20 cellular contexts compared by ENCODE assay signal in the genomic region with DNA sequence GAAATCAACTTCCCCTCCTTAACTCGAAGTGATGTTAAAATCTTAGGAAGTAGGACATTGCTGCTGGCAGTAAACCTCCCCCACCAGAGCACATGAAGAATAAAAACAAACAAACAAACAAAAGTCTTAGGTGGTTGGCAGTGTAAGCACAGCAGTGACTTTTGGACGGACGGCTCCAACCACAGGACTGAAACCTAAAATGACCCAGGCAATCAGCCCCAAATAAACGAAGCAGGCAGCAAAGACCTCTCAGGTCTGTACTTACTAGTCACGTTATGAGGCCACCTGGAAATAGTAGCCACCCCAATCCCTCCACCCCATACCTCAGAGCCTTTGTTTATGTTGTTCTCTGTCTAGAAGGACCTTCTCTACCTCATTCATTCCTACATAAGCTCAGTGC. TPM values are rescaled to one million over a fixed set of nuclear protein-coding genes. Genes with fewer than 3 reads are reported as not detected.
DNase-seq lines count a peak whose midpoint lies in the region; ATAC-seq and TF ChIP-seq lines count a peak whose summit lies in the region.
"Had no signal": no experiment of that assay in that cellular context is flagged by ENCODE, and none has a peak within 500 bp of the region (broad histone marks: within the 10 kb centered on the region; RNA-seq: fewer than 3 reads in every experiment).

No MANE protein-coding gene starts in this region.

- H3K27ac ChIP-seq in left ventricle myocardium inferior (replicated peaks) = no peak overlapping the region
- H3K27ac ChIP-seq: RWPE1, sigmoid colon, uterus had no signal

- H3K27ac Mint-ChIP-seq in T-helper 17 cell = no peak overlapping the region
- peak overlapping the region; percentile 70 for H3K27ac Mint-ChIP-seq in stimulated activated naive B cell treated with anti-CD40 and anti-IgM and Interleukin-4, amounts not matched to agents 10 μg/mL and 1 μg/mL and 100 μg/mL, for 72 hours
- H3K27ac Mint-ChIP-seq: activated CD4-positive, alpha-beta T cell treated with anti-CD3 and anti-CD28 coated beads, Interleukin-2, amount 10 ng/mL, durations not matched to agents 7 days and 5 days had no signal

- peak; percentile 20 for ATAC-seq in GM18498 (IDR thresholded peaks at IDR 0.05; ENCODE audit: unreplicated experiment)
- peak; percentile 29 for ATAC-seq in HG02763 (IDR thresholded peaks at IDR 0.05; ENCODE audit: unreplicated experiment)
- no peak for ATAC-seq in T-helper 17 cell
- no peak for ATAC-seq in stimulated activated naive B cell treated with anti-CD40 and anti-IgM and Interleukin-4, amounts not matched to agents 10 μg/mL and 1 μg/mL and 100 μg/mL, for 72 hours (replicated peaks)

- H3K9me3 ChIP-seq in T-helper 17 cell (ENCODE audit: control insufficient read depth, low read length, poor library complexity, severe bottlenecking) = no peaks in the 10 kb centered on the region
- H3K9me3 ChIP-seq in left ventricle myocardium inferior (replicated peaks) = no peaks in the 10 kb centered on the region
- H3K9me3 ChIP-seq: pancreas, sigmoid colon, uterus had no signal

- peaks cover 13% of the 10 kb centered on the region for H3K4me1 Mint-ChIP-seq in T-helper 17 cell
- H3K4me1 Mint-ChIP-seq in stimulated activated naive B cell treated with anti-CD40 and anti-IgM and Interleukin-4, amounts not matched to agents 10 μg/mL and 1 μg/mL and 100 μg/mL, for 72 hours = peaks cover 86 to 99% of the 10 kb centered on the region in 2 donors

- no peak for DNase-seq in T-helper 17 cell
- DNase-seq in stimulated activated naive B cell treated with anti-CD40 and anti-IgM and Interleukin-4, amounts not matched to agents 10 μg/mL and 1 μg/mL and 100 μg/mL, for 72 hours = no peak
- DNase-seq in left ventricle myocardium inferior = no peak
- no peak for DNase-seq in NCI-H526 (lab: John Stamatoyannopoulos, UW)
- no peak for DNase-seq in kidney tubule cell (ENCODE audit: low spot score)
- DNase-seq: activated CD4-positive, alpha-beta T cell treated with anti-CD3 and anti-CD28 coated beads, Interleukin-2, amount 10 ng/mL, durations not matched to agents 7 days and 5 days; activated CD8-positive, alpha-beta memory T cell treated with anti-CD3 and anti-CD28 coated beads, Interleukin-2, amount 50 U/mL, for 48 hours; activated gamma-delta T cell; anterior cingulate cortex; glutamatergic neuron; NCI-H1930; NCI-H446; NK-92 treated with Interleukin-12 subunit alpha and Interleukin-12 subunit beta, amount 100 ng/mL, for 24 hours; pancreas; sigmoid colon; stimulated activated CD4-positive, alpha-beta T cell treated with anti-CD3 and anti-CD28 coated beads, Interleukin-1b, Interleukin-23, amount 100 ng/mL, for 48 hours; uterus had no signal

- TF ChIP-seq CTCF in left ventricle myocardium inferior (IDR thresholded peaks at IDR 0.05; ENCODE audit: borderline replicate concordance) = no peak

- intact Hi-C loops in left ventricle myocardium inferior (cut with micrococcal nuclease) = no loop called here

- peaks cover 89% of the 10 kb centered on the region for H3K27me3 ChIP-seq in left ventricle myocardium inferior (ENCODE audit: low read depth)
- H3K27me3 ChIP-seq: pancreas, sigmoid colon, uterus had no signal

- H3K36me3 ChIP-seq in left ventricle myocardium inferior = no peaks in the 10 kb centered on the region
- H3K36me3 ChIP-seq: pancreas, sigmoid colon, uterus had no signal

- H3K4me3 ChIP-seq in left ventricle myocardium inferior = no peak overlapping the region
- H3K4me3 ChIP-seq: pancreas, sigmoid colon, uterus had no signal

- peak overlapping the region; percentile 57 for H3K4me3 Mint-ChIP-seq in T-helper 17 cell
- H3K4me3 Mint-ChIP-seq in stimulated activated naive B cell treated with anti-CD40 and anti-IgM and Interleukin-4, amounts not matched to agents 10 μg/mL and 1 μg/mL and 100 μg/mL, for 72 hours = peak overlapping the region in 1 of 2 donors; percentile 19
- H3K4me3 Mint-ChIP-seq: activated CD4-positive, alpha-beta T cell treated with anti-CD3 and anti-CD28 coated beads, Interleukin-2, amount 10 ng/mL, durations not matched to agents 7 days and 5 days had no signal

- H3K36me3 Mint-ChIP-seq in T-helper 17 cell (ENCODE audit: low read depth) = no peaks in the 10 kb centered on the region
- H3K36me3 Mint-ChIP-seq in stimulated activated naive B cell treated with anti-CD40 and anti-IgM and Interleukin-4, amounts not matched to agents 10 μg/mL and 1 μg/mL and 100 μg/mL, for 72 hours = no peaks in the 10 kb centered on the region

- peaks cover 14% of the 10 kb centered on the region for H3K4me1 ChIP-seq in left ventricle myocardium inferior
- H3K4me1 ChIP-seq: uterus had no signal

- no peaks in the 10 kb centered on the region for H3K9me3 Mint-ChIP-seq in stimulated activated naive B cell treated with anti-CD40 and anti-IgM and Interleukin-4, amounts not matched to agents 10 μg/mL and 1 μg/mL and 100 μg/mL, for 72 hours
- H3K9me3 Mint-ChIP-seq: activated CD4-positive, alpha-beta T cell treated with anti-CD3 and anti-CD28 coated beads, Interleukin-2, amount 10 ng/mL, durations not matched to agents 7 days and 5 days had no signal

- H3K27me3 Mint-ChIP-seq in T-helper 17 cell = peaks cover 58% of the 10 kb centered on the region
- no peaks in the 10 kb centered on the region for H3K27me3 Mint-ChIP-seq in stimulated activated naive B cell treated with anti-CD40 and anti-IgM and Interleukin-4, amounts not matched to agents 10 μg/mL and 1 μg/mL and 100 μg/mL, for 72 hours

RNA-seq across cellular contexts. Expression of a gene that starts 33.5 kb away (rescaled TPM):
- total RNA-seq in T-helper 17 cell = 1 to 10 TPM; 2.4 to 3.1 TPM
- 13.4 TPM for total RNA-seq in left ventricle myocardium inferior

Comparison
In these comparisons a context has a peak if more than half of its experiments do, and no peak if none do; other contexts are left out.
1. ATAC-seq: peak in GM18498 (single experiment) and HG02763 (single experiment); none in T-helper 17 cell (single experiment) and stimulated activated naive B cell treated with anti-CD40 and anti-IgM and Interleukin-4, amounts not matched to agents 10 μg/mL and 1 μg/mL and 100 μg/mL, for 72 hours (0 of 2).